In the genomic region with DNA sequence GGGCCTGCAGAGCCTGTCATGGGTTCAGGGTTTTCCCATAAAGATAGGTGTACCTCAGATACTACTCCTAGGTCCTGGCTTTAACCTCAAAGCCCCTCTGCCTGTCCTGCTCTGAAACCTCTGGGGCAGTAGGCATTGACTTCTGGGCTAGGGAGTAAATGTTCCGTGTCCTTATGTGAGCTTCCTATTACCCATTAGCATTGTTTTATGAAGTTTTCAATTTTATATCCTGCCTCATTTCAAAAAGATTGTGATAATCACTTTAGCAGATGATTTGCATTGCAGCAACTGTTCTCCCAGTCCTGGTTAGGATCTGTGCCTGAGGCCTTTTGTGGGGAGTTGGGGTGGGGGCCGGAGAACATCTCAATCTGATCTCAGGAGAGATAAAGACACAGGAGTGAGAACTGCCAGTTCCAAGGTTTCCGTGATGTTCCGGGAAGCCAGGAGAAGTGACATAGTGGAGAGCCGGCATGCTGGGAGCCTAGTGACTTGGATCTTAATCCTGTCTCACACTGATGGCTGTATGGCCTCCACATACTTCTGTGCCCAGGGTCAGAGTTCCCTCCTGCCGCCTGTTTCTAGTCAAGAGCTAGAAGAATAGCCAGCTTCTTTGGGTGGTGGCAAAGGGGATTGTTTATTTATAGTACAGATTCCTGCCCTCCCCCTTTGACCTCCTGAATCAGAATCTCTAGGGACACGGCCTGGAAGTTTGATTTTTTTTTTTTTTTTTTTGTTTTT, we compare ENCODE assay signal across 9 cellular contexts. TPM values are rescaled to one million over a fixed set of nuclear protein-coding genes. Genes with fewer than 3 reads are reported as not detected.
DNase-seq lines count a peak whose midpoint lies in the region; ATAC-seq and TF ChIP-seq lines count a peak whose summit lies in the region.
"Had no signal": no experiment of that assay in that cellular context is flagged by ENCODE, and none has a peak within 500 bp of the region (broad histone marks: within the 10 kb centered on the region; RNA-seq: fewer than 3 reads in every experiment).

No MANE protein-coding gene starts in this region.

- no peak overlapping the region for H2AFZ ChIP-seq in GM23248

- peaks cover 9% of the 10 kb centered on the region; the same call in 1 of the 2 replicates for H4K20me1 ChIP-seq in GM23248 (ENCODE audit: insufficient read depth)

- ATAC-seq in right cardiac atrium (peak; percentile 46 to 50), GM21423 (IDR thresholded peaks at IDR 0.05; ENCODE audit: unreplicated experiment) (no peak), GM19467 (IDR thresholded peaks at IDR 0.05; ENCODE audit: unreplicated experiment) (no peak)
- ATAC-seq: activated T-helper 17 cell treated with anti-CD3 and anti-CD28 coated beads, Interleukin-2, amount 50 U/mL, for 72 hours had no signal

- TF ChIP-seq EP300 in sigmoid colon (IDR thresholded peaks at IDR 0.05) = peak in 1 of 4 donors; percentile 62

- no peaks in the 10 kb centered on the region for H3K9me3 ChIP-seq in GM23248 (ENCODE audit: low read depth)
- no peaks in the 10 kb centered on the region for H3K9me3 ChIP-seq in ascending aorta
- H3K9me3 ChIP-seq in right cardiac atrium (ENCODE audit: control insufficient read depth, low read length) = no peaks in the 10 kb centered on the region
- H3K9me3 ChIP-seq in sigmoid colon = no peaks in the 10 kb centered on the region

- H3K4me3 ChIP-seq in GM23248 (peak overlapping the region; percentile 99), ascending aorta (peak overlapping the region in 1 of 2 donors; percentile 41), right cardiac atrium (ENCODE audit: low read length) (no peak overlapping the region), sigmoid colon (peak overlapping the region in 2 of 4 donors; percentile 25 to 90)

- TF ChIP-seq POLR2A in sigmoid colon (IDR thresholded peaks at IDR 0.05) = peak in 1 of 2 donors; percentile 22

- 6 to 12% methylated on average over 7 of the region's 7 CpGs for whole genome bisulfite sequencing in GM23248 (ENCODE audit: low coverage in 1 of 2, low lambda C conversion rate in 2 of 2, missing lambda C conversion rate in 2 of 2), 2 experiments
- 26% methylated on average over 7 of the region's 7 CpGs for WGBS in right cardiac atrium
- 24 to 60% methylated on average over 7 of the region's 7 CpGs for WGBS in sigmoid colon, 2 donors

- TF ChIP-seq CTCF in ascending aorta (IDR thresholded peaks at IDR 0.05) (no peak), sigmoid colon (IDR thresholded peaks at IDR 0.05) (no peak)

- DNase-seq in GM23248 (peak; percentile 80), ascending aorta (ENCODE audit: low spot score in 2 of 2) (peak in 1 of 2 donors; percentile 87), right cardiac atrium (peak; percentile 51 to 78 (median 56)), sigmoid colon (peak; percentile 87), activated gamma-delta T cell treated with Interleukin-2 at 50 U/mL for 16 hours (no peak)
- no peak for DNase-seq in activated naive CD4-positive, alpha-beta T cell treated with Interleukin-2 at 50 U/mL for 16 hours

- in situ Hi-C loops in GM23248 (cut with MboI) = no loop called here

- H3K27ac ChIP-seq in GM23248 (peak overlapping the region; percentile 71), ascending aorta (peak overlapping the region; percentile 70 to 86), right cardiac atrium (ENCODE audit: low read length) (peak overlapping the region; percentile 94), sigmoid colon (peak overlapping the region; percentile 97 to 99 (median 98))

- H3K4me2 ChIP-seq in GM23248 (ENCODE audit: unreplicated experiment) = peak overlapping the region; percentile 74

- peaks cover 98% of the 10 kb centered on the region for H3K79me2 ChIP-seq in GM23248 (ENCODE audit: insufficient read depth)

- H3K4me1 ChIP-seq in GM23248 (ENCODE audit: insufficient read depth) = peaks cover 72% of the 10 kb centered on the region
- peaks cover 23 to 69% of the 10 kb centered on the region in 2 donors for H3K4me1 ChIP-seq in ascending aorta
- peaks cover 17% of the 10 kb centered on the region for H3K4me1 ChIP-seq in right cardiac atrium (ENCODE audit: control insufficient read depth, insufficient read depth, low read length)
- H3K4me1 ChIP-seq in sigmoid colon = peaks cover 0 to 96% (median 92%) of the 10 kb centered on the region in 4 donors

- peaks cover 95% of the 10 kb centered on the region for H3F3A ChIP-seq in GM23248 (ENCODE audit: insufficient read depth)

- peak overlapping the region; percentile 97 for H3K9ac ChIP-seq in GM23248

- peaks cover 60% of the 10 kb centered on the region for H3K36me3 ChIP-seq in GM23248 (ENCODE audit: low read depth)
- peaks cover 24 to 29% of the 10 kb centered on the region in 2 donors for H3K36me3 ChIP-seq in ascending aorta
- peaks cover 14 to 47% (median 23%) of the 10 kb centered on the region in 4 donors for H3K36me3 ChIP-seq in sigmoid colon

- H3K27me3 ChIP-seq in GM23248 (replicated peaks; ENCODE audit: insufficient read depth) (no peaks in the 10 kb centered on the region), ascending aorta (no peaks in the 10 kb centered on the region), right cardiac atrium (ENCODE audit: control insufficient read depth, insufficient read depth) (no peaks in the 10 kb centered on the region), sigmoid colon (no peaks in the 10 kb centered on the region)

- no peaks in the 10 kb centered on the region for H3K9me2 ChIP-seq in GM23248 (ENCODE audit: insufficient read depth)

- intact Hi-C loops in ascending aorta (cut with DNase I) (no loop called here), right cardiac atrium (cut with DNase I) (no loop called here), sigmoid colon (cut with DNase I) (loop anchor here (10.0 kb wide), 1 partner anchor 552 kb away; no protein-coding TSS in a partner anchor)

RNA-seq across cellular contexts. Expression of a gene that starts 10.6 kb away (rescaled TPM):
- total RNA-seq in GM23248 (2014; rRNA removed; shearing (Covaris generic)) = 1,935 and 2,012 TPM in 2 replicates
- 3,029 and 3,072 TPM in 2 replicates for polyA plus RNA-seq in GM23248 (2016; fragmentation: Nextera tagmentation; extraction: Ambion mirVana)
- total RNA-seq in ascending aorta = 813 TPM
- 1,000 to 10,000 TPM; 6,360 to 7,970 (median 7,200) TPM for total RNA-seq in right cardiac atrium
- 10,076 TPM for polyA plus RNA-seq in right cardiac atrium
- total RNA-seq in sigmoid colon = 1,000 to 10,000 TPM; 2,634 to 4,179 (median 3,850) TPM
- 100 to 1,000 TPM; 438 to 950 (median 563) TPM for polyA plus RNA-seq in sigmoid colon

Comparison
In these comparisons a context has a peak if more than half of its experiments do, and no peak if none do; other contexts are left out.
1. DNase-seq: peak in GM23248 (single experiment), right cardiac atrium (3 of 3) and sigmoid colon (single experiment); none in activated gamma-delta T cell treated with Interleukin-2 at 50 U/mL for 16 hours (single experiment) and activated naive CD4-positive, alpha-beta T cell treated with Interleukin-2 at 50 U/mL for 16 hours (single experiment).
2. ATAC-seq: peak in right cardiac atrium (2 of 2); none in GM21423 (single experiment) and GM19467 (single experiment).
3. Peak in every context shown above with its lines, with median percentiles within 50 percentile points of each other: H3K27ac ChIP-seq.